Comparison of ENCODE assay signal across 10 cellular contexts in genomic region chr7:82805527-82805960, GRCh38.
DNase-seq lines count a peak whose midpoint lies in the region; TF ChIP-seq lines count a peak whose summit lies in the region.
"Had no signal": no experiment of that assay in that cellular context is flagged by ENCODE, and none has a peak within 500 bp of the region (broad histone marks: within the 10 kb centered on the region; RNA-seq: fewer than 3 reads in every experiment).

No MANE protein-coding gene starts in this region.

- no peaks in the 10 kb centered on the region for H3K9me3 Mint-ChIP-seq in MCF 10A (ENCODE audit: unreplicated experiment)
- H3K9me3 Mint-ChIP-seq in activated naive CD4-positive, alpha-beta T cell treated with anti-CD3 and anti-CD28 coated beads for 36 hours: no peaks in the 10 kb centered on the region

- H3K4me1 Mint-ChIP-seq in MCF 10A (ENCODE audit: insufficient read depth, unreplicated experiment): no peaks in the 10 kb centered on the region
- no peaks in the 10 kb centered on the region for H3K4me1 Mint-ChIP-seq in activated naive CD4-positive, alpha-beta T cell treated with anti-CD3 and anti-CD28 coated beads for 36 hours (ENCODE audit: low read depth)
- H3K4me1 Mint-ChIP-seq: B cell had no signal

- H3K27ac ChIP-seq in breast epithelium: no peak overlapping the region

- no TSS peak for BruUV-seq in MCF 10A (replicated peaks; lab: Mats Ljungman, UMichigan)

- no peaks in the 10 kb centered on the region for H3K36me3 ChIP-seq in breast epithelium

- POLR2A ChIA-PET in MCF 10A (lab: Yijun Ruan, JAX): no interaction called here

- H3K4me3 ChIP-seq in breast epithelium: no peak overlapping the region
- H3K4me3 ChIP-seq: K562 had no signal

- CTCF ChIA-PET in MCF 10A (lab: Yijun Ruan, JAX): interaction anchor here (0.5 to 0.6 kb wide), 2 partner anchors 347 to 514 kb away, joined by 3 read pairs; no protein-coding TSS in a partner anchor
- CTCF ChIA-PET in activated naive CD4-positive, alpha-beta T cell treated with anti-CD3 and anti-CD28 coated beads for 36 hours (lab: Charles Lee): no interaction called here

- H3K27ac Mint-ChIP-seq in MCF 10A (ENCODE audit: low read depth, unreplicated experiment): no peak overlapping the region
- H3K27ac Mint-ChIP-seq in activated naive CD4-positive, alpha-beta T cell treated with anti-CD3 and anti-CD28 coated beads for 36 hours: no peak overlapping the region
- H3K27ac Mint-ChIP-seq: B cell had no signal

- no peaks in the 10 kb centered on the region for H3K4me1 ChIP-seq in breast epithelium

- TF ChIP-seq CTCF in MCF 10A (IDR thresholded peaks at IDR 0.05; ENCODE audit: unreplicated experiment): no peak
- no peak for TF ChIP-seq CTCF in breast epithelium (IDR thresholded peaks at IDR 0.05)

- H3K27me3 Mint-ChIP-seq in MCF 10A (ENCODE audit: insufficient read depth, unreplicated experiment): peaks cover 17% of the 10 kb centered on the region
- H3K27me3 Mint-ChIP-seq in activated naive CD4-positive, alpha-beta T cell treated with anti-CD3 and anti-CD28 coated beads for 36 hours (ENCODE audit: low read depth): no peaks in the 10 kb centered on the region
- H3K27me3 Mint-ChIP-seq: B cell had no signal

- peak overlapping the region; percentile 33 for H3K4me3 Mint-ChIP-seq in MCF 10A (ENCODE audit: unreplicated experiment)
- no peak overlapping the region for H3K4me3 Mint-ChIP-seq in activated naive CD4-positive, alpha-beta T cell treated with anti-CD3 and anti-CD28 coated beads for 36 hours
- H3K4me3 Mint-ChIP-seq: B cell had no signal

- TF ChIP-seq POLR2A in breast epithelium (IDR thresholded peaks at IDR 0.05): no peak

- DNase-seq in MCF 10A (ENCODE audit: unreplicated experiment) (peak; percentile 48), breast epithelium (ENCODE audit: low spot score in 2 of 2) (no peak), SHP77 (lab: John Stamatoyannopoulos, UW) (peak; percentile 31 to 44), fibroblast of gingiva (ENCODE audit: low read depth) (peak; percentile 78), stromal cell of bone marrow (ENCODE audit: low read depth) (peak; percentile 84), inferior parietal cortex (ENCODE audit: extremely low spot score) (no peak)
- no peak for DNase-seq in activated naive CD4-positive, alpha-beta T cell treated with anti-CD3 and anti-CD28 coated beads for 36 hours
- DNase-seq in stimulated activated CD4-positive, alpha-beta T cell treated with anti-CD3 and anti-CD28 coated beads, Interleukin-2, amount 100 ng/mL, for 48 hours: no peak

- H3K9me3 ChIP-seq in breast epithelium: no peaks in the 10 kb centered on the region

- H3K36me3 Mint-ChIP-seq in MCF 10A (ENCODE audit: insufficient read depth, unreplicated experiment): no peaks in the 10 kb centered on the region
- H3K36me3 Mint-ChIP-seq in activated naive CD4-positive, alpha-beta T cell treated with anti-CD3 and anti-CD28 coated beads for 36 hours (ENCODE audit: low read depth): no peaks in the 10 kb centered on the region

- H3K27me3 ChIP-seq in breast epithelium: no peaks in the 10 kb centered on the region

- intact Hi-C loops in MCF 10A (cut with micrococcal nuclease) (no loop called here), breast epithelium (cut with DNase I; ENCODE audit: low total_unique reads) (no loop called here)
- intact Hi-C loops in activated naive CD4-positive, alpha-beta T cell treated with anti-CD3 and anti-CD28 coated beads for 36 hours (cut with micrococcal nuclease): no loop called here

Comparison
In these comparisons a context has a peak if more than half of its experiments do, and no peak if none do; other contexts are left out.
1. DNase-seq: peak in MCF 10A (single experiment), SHP77 (2 of 2), fibroblast of gingiva (single experiment) and stromal cell of bone marrow (single experiment); none in breast epithelium (0 of 2), activated naive CD4-positive, alpha-beta T cell treated with anti-CD3 and anti-CD28 coated beads for 36 hours (single experiment), stimulated activated CD4-positive, alpha-beta T cell treated with anti-CD3 and anti-CD28 coated beads, Interleukin-2, amount 100 ng/mL, for 48 hours (0 of 2) and inferior parietal cortex (single experiment).